ENCODE assay signal across 27 cellular contexts in the genomic region with DNA sequence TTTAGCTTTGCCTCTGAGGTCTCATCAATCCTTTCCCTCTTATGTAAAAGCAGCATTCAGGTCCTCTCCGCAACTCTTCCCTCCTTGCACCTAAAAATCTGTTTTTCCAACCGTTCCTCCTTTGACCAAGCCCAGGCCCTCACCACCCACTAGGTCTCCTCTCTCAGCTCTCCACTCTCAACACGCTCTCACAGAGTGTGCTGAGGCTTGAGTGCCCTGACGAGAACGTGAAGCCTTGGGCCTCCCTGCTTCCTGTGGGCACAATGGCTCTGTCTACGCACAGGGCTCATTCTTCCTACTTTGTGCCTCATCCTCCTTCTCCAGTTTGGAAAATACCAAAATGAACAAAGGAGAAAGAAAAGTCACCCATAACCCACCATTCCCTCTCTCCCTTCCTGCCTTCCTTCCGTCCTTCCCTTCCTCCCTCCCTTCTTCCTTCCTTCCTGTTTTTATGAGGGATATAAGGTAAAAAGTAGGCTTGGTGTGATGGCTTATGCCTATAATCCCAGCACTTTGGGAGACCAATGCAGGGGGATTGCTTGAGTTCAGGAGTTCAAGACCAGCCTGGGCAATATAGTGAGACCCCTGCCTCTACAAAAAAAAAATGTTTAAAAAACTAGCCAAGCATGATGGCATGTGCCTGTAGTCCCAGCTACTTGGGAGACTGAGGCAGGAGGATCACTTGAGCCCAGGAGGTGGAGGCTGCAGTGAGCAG. TPM values are rescaled to one million over a fixed set of nuclear protein-coding genes. Genes with fewer than 3 reads are reported as not detected.
"Had no signal": no experiment of that assay in that cellular context is flagged by ENCODE, and none has a peak within 500 bp of the region (broad histone marks: within the 10 kb centered on the region; RNA-seq: fewer than 3 reads in every experiment).

No MANE protein-coding gene starts in this region.

- H3K36me3 ChIP-seq: brain microvascular endothelial cell, cardiac muscle cell had no signal

- H3K27ac ChIP-seq: brain microvascular endothelial cell, cardiac muscle cell, SK-N-MC, VCaP had no signal

- DNase-seq: activated CD4-positive, alpha-beta T cell treated with anti-CD3 and anti-CD28 coated beads for 4 hours; activated CD8-positive, alpha-beta memory T cell treated with anti-CD3 and anti-CD28 coated beads, Interleukin-2, amount 50 U/mL, for 4 hours; activated CD8-positive, alpha-beta T cell treated with anti-CD3 and anti-CD28 coated beads for 36 hours; activated gamma-delta T cell treated with Interleukin-2 at 50 U/mL for 16 hours; activated naive CD4-positive, alpha-beta T cell treated with anti-CD3 and anti-CD28 coated beads, Interleukin-2, amount 10 ng/mL, durations not matched to agents 7 days and 5 days; activated naive CD8-positive, alpha-beta T cell treated with anti-CD3 and anti-CD28 coated beads for 36 hours; activated T-cell treated with anti-CD3 and anti-CD28 coated beads, Interleukin-2, amount 50 U/mL, for 72 hours; brain microvascular endothelial cell; cerebellar nuclear complex; MM.1S; NCI-H1105; NCI-H1436; NCI-H1694 treated with DMSO at 0.1 percent for 48 hours; NCI-H2029 treated with DMSO at 0.1 percent for 48 hours; NCI-H345; NCI-H510A; NCI-H69; NK-92 treated with Interleukin-12 subunit alpha and Interleukin-12 subunit beta, amount 100 ng/mL, for 24 hours; OCI-M1; RPMI8226; T-cell; T-helper 2 cell; T1000 had no signal

- H3K27me3 ChIP-seq: brain microvascular endothelial cell, cardiac muscle cell had no signal

- H3K4me3 ChIP-seq: cardiac muscle cell, SK-N-MC had no signal

- FAIRE-seq: TTC549 had no signal

RNA-seq across cellular contexts. Expression of a gene that starts 41.0 kb away (rescaled TPM):
- total RNA-seq: T-cell had no signal
